8 cellular contexts compared by ENCODE assay signal in genomic region chr20:50931048-50931305, GRCh38. TPM values are rescaled to one million over a fixed set of nuclear protein-coding genes. Genes with fewer than 3 reads are reported as not detected.
DNase-seq lines count a peak whose midpoint lies in the region; ATAC-seq and TF ChIP-seq lines count a peak whose summit lies in the region.

No MANE protein-coding gene starts in this region.

- peak overlapping the region; percentile 37 for H3K9ac ChIP-seq in iPS-15b (ENCODE audit: low read depth, low read length)

- DNase-seq in BJ (ENCODE audit: low read depth) = no peak
- no peak for DNase-seq in activated naive CD8-positive, alpha-beta T cell treated with anti-CD3 and anti-CD28 coated beads for 36 hours
- DNase-seq in stimulated activated naive B cell treated with anti-CD40 and anti-IgM and Interleukin-4, amounts not matched to agents 10 μg/mL and 1 μg/mL and 100 μg/mL, for 72 hours = no peak
- DNase-seq in NCI-H2081 treated with DMSO at 0.1 percent for 48 hours (lab: John Stamatoyannopoulos, UW) = no peak
- no peak for DNase-seq in AG08396 (ENCODE audit: low spot score)

- H3K36me3 ChIP-seq in BJ (ENCODE audit: control insufficient read depth, insufficient read depth, low read length) (peaks cover 1% of the 10 kb centered on the region), iPS-15b (ENCODE audit: control insufficient read depth, insufficient read depth, low read length) (no peaks in the 10 kb centered on the region)

- no peaks in the 10 kb centered on the region for H3K27me3 Mint-ChIP-seq in activated naive CD8-positive, alpha-beta T cell treated with anti-CD3 and anti-CD28 coated beads for 36 hours
- no peaks in the 10 kb centered on the region for H3K27me3 Mint-ChIP-seq in stimulated activated naive B cell treated with anti-CD40 and anti-IgM and Interleukin-4, amounts not matched to agents 10 μg/mL and 1 μg/mL and 100 μg/mL, for 72 hours

- CTCF ChIA-PET in BJ (lab: Yijun Ruan, JAX) = interaction anchor here (0.7 to 11.7 kb wide), 15 partner anchors 10 to 1657 kb away, joined by 3 to 152 read pairs (median 3); partner anchors contain the start of genes BCAS4, DPM1 and MOCS3

- no peaks in the 10 kb centered on the region for H3K27me3 ChIP-seq in BJ (ENCODE audit: control insufficient read depth, insufficient read depth, low read length)
- no peaks in the 10 kb centered on the region for H3K27me3 ChIP-seq in iPS-15b (ENCODE audit: control insufficient read depth, insufficient read depth, low read length)

- POLR2A ChIA-PET in BJ (lab: Charles Lee) = interaction anchor here (0.8 kb wide), 1 partner anchor 140 kb away, joined by 3 read pairs; no protein-coding TSS in a partner anchor

- TF ChIP-seq CTCF in BJ (IDR thresholded peaks at IDR 0.05; ENCODE audit: insufficient read depth, low read depth, low read length) = no peak

- H3K27ac Mint-ChIP-seq in activated naive CD8-positive, alpha-beta T cell treated with anti-CD3 and anti-CD28 coated beads for 36 hours = peak overlapping the region; percentile 95
- H3K27ac Mint-ChIP-seq in stimulated activated naive B cell treated with anti-CD40 and anti-IgM and Interleukin-4, amounts not matched to agents 10 μg/mL and 1 μg/mL and 100 μg/mL, for 72 hours = peak overlapping the region; percentile 97

- peaks cover 48% of the 10 kb centered on the region for H3K36me3 Mint-ChIP-seq in activated naive CD8-positive, alpha-beta T cell treated with anti-CD3 and anti-CD28 coated beads for 36 hours
- H3K36me3 Mint-ChIP-seq in stimulated activated naive B cell treated with anti-CD40 and anti-IgM and Interleukin-4, amounts not matched to agents 10 μg/mL and 1 μg/mL and 100 μg/mL, for 72 hours = peaks cover 28 to 35% of the 10 kb centered on the region in 2 donors

- peaks cover 40% of the 10 kb centered on the region for H3K4me1 Mint-ChIP-seq in activated naive CD8-positive, alpha-beta T cell treated with anti-CD3 and anti-CD28 coated beads for 36 hours
- H3K4me1 Mint-ChIP-seq in stimulated activated naive B cell treated with anti-CD40 and anti-IgM and Interleukin-4, amounts not matched to agents 10 μg/mL and 1 μg/mL and 100 μg/mL, for 72 hours = peaks cover 17 to 48% of the 10 kb centered on the region in 2 donors

- peak; percentile 20 for ATAC-seq in GM19395 (IDR thresholded peaks at IDR 0.05; ENCODE audit: unreplicated experiment)
- ATAC-seq in HG03520 (IDR thresholded peaks at IDR 0.05; ENCODE audit: unreplicated experiment) = peak; percentile 19
- ATAC-seq in stimulated activated naive B cell treated with anti-CD40 and anti-IgM and Interleukin-4, amounts not matched to agents 10 μg/mL and 1 μg/mL and 100 μg/mL, for 72 hours (replicated peaks) = peak; percentile 44 to 45

- H3K9me3 ChIP-seq in iPS-15b (ENCODE audit: control insufficient read depth, insufficient read depth, low read length) = no peaks in the 10 kb centered on the region

- H3K4me3 ChIP-seq in BJ (ENCODE audit: low read depth, low read length) = peak overlapping the region; percentile 93
- peak overlapping the region; percentile 39 for H3K4me3 ChIP-seq in iPS-15b (ENCODE audit: low read depth, low read length)

- H3K9me3 Mint-ChIP-seq in activated naive CD8-positive, alpha-beta T cell treated with anti-CD3 and anti-CD28 coated beads for 36 hours = no peaks in the 10 kb centered on the region
- H3K9me3 Mint-ChIP-seq in stimulated activated naive B cell treated with anti-CD40 and anti-IgM and Interleukin-4, amounts not matched to agents 10 μg/mL and 1 μg/mL and 100 μg/mL, for 72 hours = no peaks in the 10 kb centered on the region

- peaks cover 16% of the 10 kb centered on the region for H3K4me1 ChIP-seq in iPS-15b (ENCODE audit: control insufficient read depth, insufficient read depth, low read length)

- peak overlapping the region; percentile 85 for H3K4me3 Mint-ChIP-seq in activated naive CD8-positive, alpha-beta T cell treated with anti-CD3 and anti-CD28 coated beads for 36 hours
- H3K4me3 Mint-ChIP-seq in stimulated activated naive B cell treated with anti-CD40 and anti-IgM and Interleukin-4, amounts not matched to agents 10 μg/mL and 1 μg/mL and 100 μg/mL, for 72 hours = peak overlapping the region; percentile 82 to 89

RNA-seq across cellular contexts. Expression of gene ADNP, which starts 0.3 kb away (rescaled TPM):
- polyA plus RNA-seq in BJ (2011; rRNA removed) = 10.6 and 17.5 TPM in 2 replicates
- 28.8 and 39.4 TPM in 2 replicates for polyA minus RNA-seq in BJ (2011; rRNA and poly(A)+ RNA removed)
- total RNA-seq in activated naive CD8-positive, alpha-beta T cell treated with anti-CD3 and anti-CD28 coated beads for 36 hours = 10 to 100 TPM; 73.0 to 80.7 TPM

RNA-seq across cellular contexts. Expression of gene DPM1, which starts 27.4 kb away (rescaled TPM):
- 35.4 and 46.0 TPM in 2 replicates for polyA plus RNA-seq in BJ (2011; rRNA removed)
- 9.6 and 12.5 TPM in 2 replicates for polyA minus RNA-seq in BJ (2011; rRNA and poly(A)+ RNA removed)
- 10 to 100 TPM; 84.6 to 88.1 TPM for total RNA-seq in activated naive CD8-positive, alpha-beta T cell treated with anti-CD3 and anti-CD28 coated beads for 36 hours

RNA-seq across cellular contexts. Expression of gene MOCS3, which starts 27.6 kb away (rescaled TPM):
- polyA plus RNA-seq in BJ (2011; rRNA removed) = 3.4 and 3.8 TPM in 2 replicates
- polyA minus RNA-seq in BJ (2011; rRNA and poly(A)+ RNA removed) = 4.8 and 6.4 TPM in 2 replicates
- total RNA-seq in activated naive CD8-positive, alpha-beta T cell treated with anti-CD3 and anti-CD28 coated beads for 36 hours = 1 to 10 TPM; 7.8 TPM
